In genomic region chr6:1285589-1286340, GRCh38 we compare ENCODE assay signal across 1 cellular context.
TF ChIP-seq lines count a peak whose summit lies in the region.

No MANE protein-coding gene starts in this region.

TF ChIP-seq in liver, 16 proteins besides CTCF, POLR2A, EP300 and RAD21 (continued from another document):
- TF ChIP-seq, protein P1, sequence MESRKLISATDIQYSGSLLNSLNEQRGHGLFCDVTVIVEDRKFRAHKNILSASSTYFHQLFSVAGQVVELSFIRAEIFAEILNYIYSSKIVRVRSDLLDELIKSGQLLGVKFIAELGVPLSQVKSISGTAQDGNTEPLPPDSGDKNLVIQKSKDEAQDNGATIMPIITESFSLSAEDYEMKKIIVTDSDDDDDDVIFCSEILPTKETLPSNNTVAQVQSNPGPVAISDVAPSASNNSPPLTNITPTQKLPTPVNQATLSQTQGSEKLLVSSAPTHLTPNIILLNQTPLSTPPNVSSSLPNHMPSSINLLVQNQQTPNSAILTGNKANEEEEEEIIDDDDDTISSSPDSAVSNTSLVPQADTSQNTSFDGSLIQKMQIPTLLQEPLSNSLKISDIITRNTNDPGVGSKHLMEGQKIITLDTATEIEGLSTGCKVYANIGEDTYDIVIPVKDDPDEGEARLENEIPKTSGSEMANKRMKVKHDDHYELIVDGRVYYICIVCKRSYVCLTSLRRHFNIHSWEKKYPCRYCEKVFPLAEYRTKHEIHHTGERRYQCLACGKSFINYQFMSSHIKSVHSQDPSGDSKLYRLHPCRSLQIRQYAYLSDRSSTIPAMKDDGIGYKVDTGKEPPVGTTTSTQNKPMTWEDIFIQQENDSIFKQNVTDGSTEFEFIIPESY (IDR thresholded peaks at IDR 0.05) = no peak
- TF ChIP-seq YY1 (IDR thresholded peaks at IDR 0.05) = no peak
- TF ChIP-seq FOXA2 (IDR thresholded peaks at IDR 0.05) = no peak
- no peak for TF ChIP-seq HNF4A (conservative IDR thresholded peaks at IDR 0.05)
- no peak for TF ChIP-seq GABPA (IDR thresholded peaks at IDR 0.05 in 1 of 2, conservative IDR thresholded peaks at IDR 0.05 in 1 of 2)
- no peak for TF ChIP-seq REST (IDR thresholded peaks at IDR 0.05)
- no peak for TF ChIP-seq RXRA (IDR thresholded peaks at IDR 0.05)
- no peak for TF ChIP-seq JUND (IDR thresholded peaks at IDR 0.05)
